8 cellular contexts compared by ENCODE assay signal in the genomic region with DNA sequence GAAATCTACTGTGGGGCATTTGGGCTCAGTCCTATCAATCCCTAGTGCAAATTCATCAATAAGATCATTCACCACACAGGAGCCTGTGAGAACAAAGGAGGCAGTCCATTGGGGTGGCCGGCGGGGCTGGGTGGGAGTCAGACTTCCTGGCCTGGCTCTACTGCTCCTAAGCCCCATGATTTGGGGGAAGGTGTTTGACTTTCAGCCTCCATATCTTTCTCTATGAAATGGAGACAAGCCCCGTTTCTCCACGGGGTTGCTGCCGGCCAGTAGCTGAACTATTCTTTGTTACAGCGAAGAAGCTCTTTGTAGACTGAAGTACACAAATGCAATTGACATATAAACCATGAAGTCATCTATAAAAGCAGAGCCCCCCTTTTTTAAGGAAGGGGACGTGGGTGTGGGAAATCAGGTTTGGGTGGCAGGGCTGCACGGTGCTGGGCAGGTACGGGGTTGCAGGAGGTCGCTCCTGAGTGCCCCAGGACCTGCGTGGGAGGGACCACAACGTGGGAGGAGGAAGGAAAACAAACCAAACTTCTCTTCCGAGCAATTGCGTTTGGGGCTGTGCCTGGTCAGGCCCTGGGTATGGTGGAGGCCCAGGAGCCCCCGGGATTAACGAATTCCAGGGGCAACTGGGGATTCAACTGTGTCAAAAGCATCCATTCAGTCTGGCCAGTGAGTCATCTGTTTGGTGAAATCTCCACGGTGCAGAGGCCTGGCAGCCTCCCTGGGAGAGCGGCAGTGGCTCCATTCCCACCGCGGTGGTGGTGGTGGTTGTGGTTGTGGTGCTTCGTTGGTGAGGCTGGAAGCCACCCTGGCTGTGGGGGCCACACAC. TPM values are rescaled to one million over a fixed set of nuclear protein-coding genes. Genes with fewer than 3 reads are reported as not detected.
DNase-seq lines count a peak whose midpoint lies in the region; ATAC-seq lines count a peak whose summit lies in the region.

No MANE protein-coding gene starts in this region.

- peak; percentile 61 for DNase-seq in GM04503 (ENCODE audit: low read depth)
- DNase-seq in activated CD4-positive, alpha-beta T cell treated with anti-CD3 and anti-CD28 coated beads, Interleukin-2, amount 10 ng/mL, durations not matched to agents 24 days and 14 days, result peak; percentile 83
- DNase-seq in effector memory CD8-positive, alpha-beta T cell, result no peak
- peak; percentile 68 for DNase-seq in stimulated activated CD4-positive, alpha-beta T cell treated with anti-CD3 and anti-CD28 coated beads, Interleukin-15, amount 100 ng/mL, for 24 hours
- no peak for DNase-seq in anterior cingulate cortex (lab: John Stamatoyannopoulos, UW)

- H3K36me3 Mint-ChIP-seq in activated CD4-positive, alpha-beta T cell treated with anti-CD3 and anti-CD28 coated beads, Interleukin-2, amount 10 ng/mL, durations not matched to agents 24 days and 14 days (ENCODE audit: low read depth), result no peaks in the 10 kb centered on the region
- H3K36me3 Mint-ChIP-seq in effector memory CD8-positive, alpha-beta T cell (ENCODE audit: insufficient read depth), result peaks cover 4% of the 10 kb centered on the region

- peak; percentile 66 for ATAC-seq in effector memory CD8-positive, alpha-beta T cell (replicated peaks)
- ATAC-seq in GM18502 (IDR thresholded peaks at IDR 0.05; ENCODE audit: poor library complexity, unreplicated experiment), result no peak
- ATAC-seq in HG02884 (IDR thresholded peaks at IDR 0.05; ENCODE audit: unreplicated experiment), result no peak
- ATAC-seq in GM21786 (IDR thresholded peaks at IDR 0.05; ENCODE audit: unreplicated experiment), result no peak

- H3K27ac Mint-ChIP-seq in activated CD4-positive, alpha-beta T cell treated with anti-CD3 and anti-CD28 coated beads, Interleukin-2, amount 10 ng/mL, durations not matched to agents 24 days and 14 days, result peak overlapping the region; percentile 17
- H3K27ac Mint-ChIP-seq in effector memory CD8-positive, alpha-beta T cell, result peak overlapping the region; percentile 77

- no peaks in the 10 kb centered on the region for H3K27me3 Mint-ChIP-seq in activated CD4-positive, alpha-beta T cell treated with anti-CD3 and anti-CD28 coated beads, Interleukin-2, amount 10 ng/mL, durations not matched to agents 24 days and 14 days
- H3K27me3 Mint-ChIP-seq in effector memory CD8-positive, alpha-beta T cell, result no peaks in the 10 kb centered on the region

- intact Hi-C loops in activated CD4-positive, alpha-beta T cell treated with anti-CD3 and anti-CD28 coated beads, Interleukin-2, amount 10 ng/mL, durations not matched to agents 24 days and 14 days (cut with micrococcal nuclease), result no loop called here

- H3K4me1 Mint-ChIP-seq in activated CD4-positive, alpha-beta T cell treated with anti-CD3 and anti-CD28 coated beads, Interleukin-2, amount 10 ng/mL, durations not matched to agents 24 days and 14 days, result peaks cover 44% of the 10 kb centered on the region
- H3K4me1 Mint-ChIP-seq in effector memory CD8-positive, alpha-beta T cell (ENCODE audit: low read depth in 2 of 2), result peaks cover 15 to 17% of the 10 kb centered on the region in 2 donors

- no peaks in the 10 kb centered on the region for H3K9me3 Mint-ChIP-seq in activated CD4-positive, alpha-beta T cell treated with anti-CD3 and anti-CD28 coated beads, Interleukin-2, amount 10 ng/mL, durations not matched to agents 24 days and 14 days
- H3K9me3 Mint-ChIP-seq in effector memory CD8-positive, alpha-beta T cell, result no peaks in the 10 kb centered on the region

- peak overlapping the region; percentile 36 for H3K4me3 Mint-ChIP-seq in activated CD4-positive, alpha-beta T cell treated with anti-CD3 and anti-CD28 coated beads, Interleukin-2, amount 10 ng/mL, durations not matched to agents 24 days and 14 days
- H3K4me3 Mint-ChIP-seq in effector memory CD8-positive, alpha-beta T cell, result peak overlapping the region; percentile 73 to 77

RNA-seq across cellular contexts. Expression of a gene that starts 18.2 kb away (rescaled TPM):
- total RNA-seq in activated CD4-positive, alpha-beta T cell treated with anti-CD3 and anti-CD28 coated beads, Interleukin-2, amount 10 ng/mL, durations not matched to agents 24 days and 14 days, result 26.8 and 28.7 TPM in 2 replicates

Comparison
In these comparisons a context has a peak if more than half of its experiments do, and no peak if none do; other contexts are left out.
1. DNase-seq: peak in GM04503 (single experiment), activated CD4-positive, alpha-beta T cell treated with anti-CD3 and anti-CD28 coated beads, Interleukin-2, amount 10 ng/mL, durations not matched to agents 24 days and 14 days (single experiment) and stimulated activated CD4-positive, alpha-beta T cell treated with anti-CD3 and anti-CD28 coated beads, Interleukin-15, amount 100 ng/mL, for 24 hours (single experiment); none in effector memory CD8-positive, alpha-beta T cell (0 of 3) and anterior cingulate cortex (0 of 58).